Comparison of ENCODE assay signal across 13 cellular contexts in genomic region chr16:68754117-68754792, GRCh38. TPM values are rescaled to one million over a fixed set of nuclear protein-coding genes. Genes with fewer than 3 reads are reported as not detected.
DNase-seq lines count a peak whose midpoint lies in the region; ATAC-seq and TF ChIP-seq lines count a peak whose summit lies in the region.
"Had no signal": no experiment of that assay in that cellular context is flagged by ENCODE, and none has a peak within 500 bp of the region (broad histone marks: within the 10 kb centered on the region; RNA-seq: fewer than 3 reads in every experiment).

No MANE protein-coding gene starts in this region.

- CTCF ChIA-PET in mammary epithelial cell (lab: Charles Lee; ENCODE audit: low non-redundant PET) = no interaction called here

- H3K9me3 ChIP-seq in mammary epithelial cell (replicated peaks; ENCODE audit: insufficient read depth, low read length) = no peaks in the 10 kb centered on the region
- H3K9me3 ChIP-seq: BLaER1 treated with 17β-estradiol and CSF1 and Interleukin-3, amounts not matched to agents 10 nM and 100 nM; psoas muscle had no signal

- peak overlapping the region; percentile 46 for H3K4me2 ChIP-seq in mammary epithelial cell (ENCODE audit: insufficient read depth, low read depth, low read length)
- H3K4me2 ChIP-seq: BLaER1 treated with 17β-estradiol and CSF1 and Interleukin-3, amounts not matched to agents 10 nM and 100 nM had no signal

- intact Hi-C loops in mammary epithelial cell (cut with micrococcal nuclease) = no loop called here

- peaks cover 51% of the 10 kb centered on the region for H3K4me1 ChIP-seq in mammary epithelial cell (ENCODE audit: insufficient read depth, low read length)
- H3K4me1 ChIP-seq: psoas muscle had no signal

- DNase-seq in DMS53 treated with DMSO at 0.1 percent for 48 hours (lab: John Stamatoyannopoulos, UW; ENCODE audit: unreplicated experiment) (peak; percentile 29), mammary epithelial cell (peak; percentile 62), neural crest cell (ENCODE audit: low read depth, low spot score) (no peak)
- DNase-seq: dorsolateral prefrontal cortex; GDM1; psoas muscle; stimulated activated CD4-positive, alpha-beta T cell treated with anti-CD3 and anti-CD28 coated beads, Interleukin-1b, Interleukin-23, amount 100 ng/mL, for 48 hours; stimulated activated CD8-positive, alpha-beta memory T cell treated with anti-CD3 and anti-CD28 coated beads, Interleukin-4, amount 100 ng/mL, for 48 hours had no signal

- H3K27ac ChIP-seq in C4-2B (peak overlapping the region; percentile 54), mammary epithelial cell (ENCODE audit: insufficient read depth, low read depth, low read length) (peak overlapping the region; percentile 97)
- H3K27ac ChIP-seq: BLaER1 treated with 17β-estradiol and CSF1 and Interleukin-3, amounts not matched to agents 10 nM and 100 nM; psoas muscle had no signal

- H3K36me3 Mint-ChIP-seq in neural crest cell (ENCODE audit: low read depth) = no peaks in the 10 kb centered on the region

- H3K9ac ChIP-seq in mammary epithelial cell (ENCODE audit: insufficient read depth, low read length) = peak overlapping the region; percentile 86
- H3K9ac ChIP-seq: BLaER1 treated with 17β-estradiol and CSF1 and Interleukin-3, amounts not matched to agents 10 nM and 100 nM had no signal

- no peak overlapping the region for H3K4me3 ChIP-seq in mammary epithelial cell (replicated peaks in 1 of 3; ENCODE audit: insufficient read depth in 1 of 3, low read depth in 2 of 3, low read length in 3 of 3)
- H3K4me3 ChIP-seq: BLaER1 treated with 17β-estradiol and CSF1 and Interleukin-3, amounts not matched to agents 10 nM and 100 nM; dorsolateral prefrontal cortex; psoas muscle had no signal

- H2AFZ ChIP-seq in mammary epithelial cell (ENCODE audit: low read depth, low read length) = no peak overlapping the region

- H3K27ac Mint-ChIP-seq in neural crest cell (ENCODE audit: unreplicated experiment) = peak overlapping the region; percentile 70

- TSS peak; percentile 52 for BruUV-seq in mammary epithelial cell (replicated peaks; lab: Mats Ljungman, UMichigan)

- peaks cover 9% of the 10 kb centered on the region for H3K36me3 ChIP-seq in mammary epithelial cell (ENCODE audit: insufficient read depth, low read length)
- H3K36me3 ChIP-seq: BLaER1 treated with 17β-estradiol and CSF1 and Interleukin-3, amounts not matched to agents 10 nM and 100 nM had no signal

- H3K4me1 Mint-ChIP-seq in neural crest cell = peaks cover 3% of the 10 kb centered on the region

- no peaks in the 10 kb centered on the region for H4K20me1 ChIP-seq in mammary epithelial cell (ENCODE audit: insufficient read depth, low read length)

- no peaks in the 10 kb centered on the region for H3K9me3 Mint-ChIP-seq in neural crest cell

- in situ Hi-C loops in mammary epithelial cell (cut with MboI; ENCODE audit: low sequenced_read_pairs in 2 of 2) = no loop called here

- WGBS in mammary epithelial cell (ENCODE audit: low coverage, missing lambda C conversion rate) = 50% methylated on average over 6 of the region's 6 CpGs

- H3K27me3 Mint-ChIP-seq in neural crest cell (ENCODE audit: low read depth) = no peaks in the 10 kb centered on the region

- H3K27me3 ChIP-seq in mammary epithelial cell (ENCODE audit: insufficient read depth, low read length) = no peaks in the 10 kb centered on the region
- H3K27me3 ChIP-seq: dorsolateral prefrontal cortex had no signal

- TF ChIP-seq CTCF in C4-2B (conservative IDR thresholded peaks at IDR 0.05) (no peak), mammary epithelial cell (conservative IDR thresholded peaks at IDR 0.05 in 1 of 2, IDR thresholded peaks at IDR 0.05 in 1 of 2; ENCODE audit: extremely low read depth in 1 of 2, insufficient read depth in 1 of 2, low read depth in 1 of 2, low read length in 2 of 2) (no peak), neural crest cell (conservative IDR thresholded peaks at IDR 0.05) (no peak)

- ATAC-seq in GM18907 (IDR thresholded peaks at IDR 0.05; ENCODE audit: unreplicated experiment) (no peak), HG03432 (IDR thresholded peaks at IDR 0.05; ENCODE audit: unreplicated experiment) (no peak), HG02973 (IDR thresholded peaks at IDR 0.05; ENCODE audit: unreplicated experiment) (no peak)
- ATAC-seq: psoas muscle had no signal

- no peak overlapping the region for H3K4me3 Mint-ChIP-seq in neural crest cell

- peaks cover 72% of the 10 kb centered on the region for H3K79me2 ChIP-seq in mammary epithelial cell (ENCODE audit: insufficient read depth, low read length)

- dilution Hi-C loops in mammary epithelial cell (cut with HindIII; ENCODE audit: low sequenced_read_pairs) = no loop called here

RNA-seq across cellular contexts. Expression of gene CDH1, which starts 17.2 kb away (rescaled TPM):
- 100 to 1,000 TPM; 355 to 369 TPM for total RNA-seq in mammary epithelial cell
- 206 TPM for polyA plus RNA-seq in mammary epithelial cell
- polyA minus RNA-seq in mammary epithelial cell = 520 TPM
- 0.48 and 1.1 TPM in 2 replicates for total RNA-seq in neural crest cell

Comparison
In these comparisons a context has a peak if more than half of its experiments do, and no peak if none do; other contexts are left out.
1. RNA of gene CDH1, which starts 17.2 kb away (total RNA-seq): 355 to 369 TPM in mammary epithelial cell; 0.48 to 1.1 TPM in neural crest cell; every median in the first group is over 100 times any median in the second.